ENCODE assay signal across 8 cellular contexts in genomic region chr16:9092282-9092962, GRCh38. TPM values are rescaled to one million over a fixed set of nuclear protein-coding genes. Genes with fewer than 3 reads are reported as not detected.
A peak's percentile ranks its signal among the peaks of the same experiment; 100 is the strongest.
DNase-seq lines count a peak whose midpoint lies in the region; ATAC-seq and TF ChIP-seq lines count a peak whose summit lies in the region.

No MANE protein-coding gene starts in this region.

- peak; percentile 16 for ATAC-seq in HG02571 (IDR thresholded peaks at IDR 0.05; ENCODE audit: unreplicated experiment)
- no peak for ATAC-seq in esophagus mucosa

- H3K9me2 ChIP-seq in OCI-LY1 (ENCODE audit: low read depth, low read length) = no peaks in the 10 kb centered on the region

- H3K27ac ChIP-seq in OCI-LY1 (ENCODE audit: low read depth, low read length, poor library complexity, severe bottlenecking) (peak overlapping the region; percentile 75), ovary (peak overlapping the region; percentile 97 to 99)

- H3K9me3 ChIP-seq in OCI-LY1 (ENCODE audit: low read length) (no peaks in the 10 kb centered on the region), ovary (no peaks in the 10 kb centered on the region)

- H3K36me3 ChIP-seq in OCI-LY1 (ENCODE audit: insufficient read depth, low read length) (peaks cover 47% of the 10 kb centered on the region), ovary (no peaks in the 10 kb centered on the region)

- H3F3A ChIP-seq in OCI-LY1 (ENCODE audit: insufficient read depth, low read length) = no peaks in the 10 kb centered on the region

- H3K4me1 ChIP-seq in OCI-LY1 (ENCODE audit: insufficient read depth, low read length, severe bottlenecking) (peaks cover 46% of the 10 kb centered on the region), ovary (ENCODE audit: insufficient read depth) (peaks cover 11% of the 10 kb centered on the region)

- no peak for TF ChIP-seq EP300 in ovary (IDR thresholded peaks at IDR 0.05)

- peak; percentile 44 for DNase-seq in GM12865 (ENCODE audit: low read depth)
- peak; percentile 86 for DNase-seq in activated effector memory CD4-positive, alpha-beta T cell treated with anti-CD3 and anti-CD28 coated beads, Interleukin-2, amount 50 U/mL, for 16 hours
- DNase-seq in germinal center (ENCODE audit: low spot score) = peak; percentile 55
- DNase-seq in ovary = peak; percentile 44 to 72 (median 62)
- no peak for DNase-seq in NCI-H1436 treated with DMSO at 0.1 percent for 48 hours (lab: John Stamatoyannopoulos, UW)

- H2AFZ ChIP-seq in OCI-LY1 (ENCODE audit: low read length) = no peak overlapping the region

- H3K27me3 ChIP-seq in OCI-LY1 (ENCODE audit: insufficient read depth, low read length) (no peaks in the 10 kb centered on the region), ovary (no peaks in the 10 kb centered on the region)

- WGBS in ovary, 3 donors = 0 to 1% (median 0%) methylated on average over 53 to 63 of the region's 63 CpGs

- peak overlapping the region; percentile 94 for H3K9ac ChIP-seq in OCI-LY1 (ENCODE audit: low read length)

- peak overlapping the region; percentile 80 for H3K4me2 ChIP-seq in OCI-LY1 (ENCODE audit: low read length)

- TF ChIP-seq CTCF in GM12865 (IDR thresholded peaks at IDR 0.05; ENCODE audit: insufficient read depth, low read depth, low read length, missing control alignments) = peak; percentile 8
- TF ChIP-seq CTCF in OCI-LY1 (IDR thresholded peaks at IDR 0.05; ENCODE audit: low read length) = no peak
- no peak for TF ChIP-seq CTCF in ovary (IDR thresholded peaks at IDR 0.05)

- TF ChIP-seq POLR2A in ovary (IDR thresholded peaks at IDR 0.05) = no peak

- H3K4me3 ChIP-seq in GM12865 (ENCODE audit: low read depth, low read length) = peak overlapping the region; percentile 67
- peak overlapping the region; percentile 90 for H3K4me3 ChIP-seq in OCI-LY1 (ENCODE audit: low read depth, low read length, poor library complexity, severe bottlenecking)
- peak overlapping the region; percentile 98 for H3K4me3 ChIP-seq in ovary

- H4K20me1 ChIP-seq in OCI-LY1 (ENCODE audit: insufficient read depth, low read length) = no peaks in the 10 kb centered on the region

- peaks cover 50% of the 10 kb centered on the region for H3K79me2 ChIP-seq in OCI-LY1 (ENCODE audit: insufficient read depth, low read length)

- intact Hi-C loops in ovary (cut with DNase I) = loop anchor here in 2 of 4 donors (5.0 kb wide), 2 partner anchors 130 to 135 kb away; partner anchors contain the start of gene USP7 (in 1 of the 2)

RNA-seq across cellular contexts. Expression of gene HAPSTR1, which starts 1.0 kb away (rescaled TPM):
- 10 to 100 TPM; 31.2 to 76.1 (median 57.5) TPM for total RNA-seq in ovary
- polyA plus RNA-seq in ovary = 10 to 100 TPM; 15.7 to 29.1 TPM
- total RNA-seq in esophagus mucosa = 50.1 TPM
